9 cellular contexts compared by ENCODE assay signal in the genomic region with DNA sequence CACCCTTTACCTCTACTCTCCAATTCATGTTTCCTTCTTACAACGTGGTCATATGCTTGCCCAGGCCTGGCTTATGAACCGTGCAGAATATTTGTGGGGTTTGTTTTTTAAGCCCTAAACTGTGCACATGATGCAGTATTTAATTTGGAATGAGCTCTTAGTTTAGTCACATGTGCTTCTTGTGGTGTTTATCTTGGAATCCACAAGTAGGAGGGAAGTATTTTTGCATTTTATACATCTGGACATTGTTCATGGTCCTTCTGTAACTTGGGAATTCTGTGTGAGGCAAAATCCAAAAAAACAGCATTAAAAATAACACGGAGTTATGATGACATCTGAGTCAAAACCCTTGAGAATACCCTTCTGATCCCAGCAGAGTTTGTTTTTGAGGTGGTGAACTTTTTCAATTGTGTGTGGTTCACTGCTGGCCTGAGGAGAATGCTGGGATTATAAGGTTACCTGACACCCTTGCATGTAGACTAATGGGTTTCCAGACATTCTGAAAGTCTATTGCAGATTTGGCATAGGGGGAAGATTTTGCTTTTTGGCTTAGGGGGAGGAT.
A peak's percentile ranks its signal among the peaks of the same experiment; 100 is the strongest.
DNase-seq lines count a peak whose midpoint lies in the region; ATAC-seq and TF ChIP-seq lines count a peak whose summit lies in the region.
"Had no signal": no experiment of that assay in that cellular context is flagged by ENCODE, and none has a peak within 500 bp of the region (broad histone marks: within the 10 kb centered on the region; RNA-seq: fewer than 3 reads in every experiment).

No MANE protein-coding gene starts in this region.

- peaks cover 32% of the 10 kb centered on the region for H3K4me1 ChIP-seq in ectodermal cell (ENCODE audit: control insufficient read depth, insufficient read depth, low read length)
- peaks cover 23% of the 10 kb centered on the region for H3K4me1 ChIP-seq in mesodermal cell (ENCODE audit: control insufficient read depth, insufficient read depth, low read length, poor library complexity, severe bottlenecking)
- H3K4me1 ChIP-seq in uterus: peaks cover 4 to 29% of the 10 kb centered on the region in 2 donors

- intact Hi-C loops in uterus (cut with DNase I; ENCODE audit: low total_unique reads): no loop called here

- H3K27me3 ChIP-seq in ectodermal cell (ENCODE audit: control insufficient read depth, insufficient read depth, low read length, poor library complexity, severe bottlenecking) (no peaks in the 10 kb centered on the region), uterus (no peaks in the 10 kb centered on the region)
- H3K27me3 ChIP-seq: SJSA1 had no signal

- WGBS in ectodermal cell, 2 experiments: 65 to 78% methylated on average over 3 of the region's 3 CpGs
- WGBS in mesodermal cell (ENCODE audit: insufficient coverage in 2 of 2), 2 experiments: 80 to 100% methylated on average over 1 to 3 of the region's 3 CpGs

- H3K27ac ChIP-seq in ectodermal cell (ENCODE audit: insufficient read depth, low read depth, low read length, poor library complexity, severe bottlenecking) (peak overlapping the region; percentile 9), mesodermal cell (ENCODE audit: low read depth, low read length, severe bottlenecking) (peak overlapping the region; percentile 74), uterus (peak overlapping the region; percentile 82 to 93)
- H3K27ac ChIP-seq: SJSA1 had no signal

- no peak overlapping the region for H3K4me3 ChIP-seq in ectodermal cell (ENCODE audit: insufficient read depth, low read depth, low read length)
- no peak overlapping the region for H3K4me3 ChIP-seq in mesodermal cell (ENCODE audit: extremely low read depth, insufficient read depth, low read length, poor library complexity, severe bottlenecking)
- no peak overlapping the region for H3K4me3 ChIP-seq in uterus
- H3K4me3 ChIP-seq: SJSA1 had no signal

- H3K36me3 ChIP-seq in ectodermal cell (ENCODE audit: control insufficient read depth, insufficient read depth, low read length): no peaks in the 10 kb centered on the region
- H3K36me3 ChIP-seq in mesodermal cell (ENCODE audit: control insufficient read depth, insufficient read depth, low read length): no peaks in the 10 kb centered on the region
- no peaks in the 10 kb centered on the region for H3K36me3 ChIP-seq in uterus
- H3K36me3 ChIP-seq: SJSA1 had no signal

- H3K9me3 ChIP-seq in ectodermal cell (ENCODE audit: control insufficient read depth, low read length) (no peaks in the 10 kb centered on the region), mesodermal cell (ENCODE audit: control insufficient read depth, low read length) (no peaks in the 10 kb centered on the region), uterus (no peaks in the 10 kb centered on the region)
- H3K9me3 ChIP-seq: SJSA1 had no signal

- ATAC-seq in GM21528 (IDR thresholded peaks at IDR 0.05; ENCODE audit: low FRiP score, unreplicated experiment) (no peak), HG02759 (IDR thresholded peaks at IDR 0.05; ENCODE audit: unreplicated experiment) (no peak), HG03432 (IDR thresholded peaks at IDR 0.05; ENCODE audit: unreplicated experiment) (no peak)

- peak; percentile 58 for DNase-seq in DMS79 treated with DMSO at 0.1 percent for 48 hours (lab: John Stamatoyannopoulos, UW)
- DNase-seq in DMS79 (lab: John Stamatoyannopoulos, UW): no peak
- DNase-seq in uterus: peak in 1 of 2 donors; percentile 43

- TF ChIP-seq CTCF in uterus (IDR thresholded peaks at IDR 0.05): no peak

- no peak for TF ChIP-seq POLR2A in uterus (IDR thresholded peaks at IDR 0.05)

Comparison
In these comparisons a context has a peak if more than half of its experiments do, and no peak if none do; other contexts are left out.
1. H3K27ac ChIP-seq: peak in every context shown above with its lines; median percentile 88 in uterus; 74 in mesodermal cell; 9 in ectodermal cell.